ENCODE assay signal across 17 cellular contexts in the genomic region with DNA sequence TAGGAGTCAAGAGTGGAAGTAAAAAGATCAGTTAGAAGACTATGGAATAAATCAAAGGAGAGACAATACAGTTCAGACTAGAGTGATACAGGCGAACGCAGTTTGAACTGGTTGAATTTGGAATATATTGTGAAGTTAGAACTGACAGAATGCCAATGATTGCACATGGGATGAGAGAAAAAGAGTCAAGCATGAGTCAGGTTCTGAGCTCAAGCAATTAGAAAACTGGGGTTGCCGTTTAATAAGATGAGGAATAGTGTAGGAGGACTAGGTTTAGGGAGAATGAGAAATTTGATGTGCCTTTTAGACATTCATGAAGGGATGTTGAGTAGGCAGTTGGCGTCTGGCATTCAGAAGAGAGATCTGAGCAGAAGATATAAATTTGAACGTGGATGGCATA.
"Had no signal": no experiment of that assay in that cellular context is flagged by ENCODE, and none has a peak within 500 bp of the region (broad histone marks: within the 10 kb centered on the region; RNA-seq: fewer than 3 reads in every experiment).

No MANE protein-coding gene starts in this region.

- H3K36me3 Mint-ChIP-seq: activated naive CD4-positive, alpha-beta T cell treated with anti-CD3 and anti-CD28 coated beads, Interleukin-2, amount 50 U/mL, for 24 hours had no signal

- H3K27ac Mint-ChIP-seq: activated CD4-positive, alpha-beta T cell treated with anti-CD3 and anti-CD28 coated beads, Interleukin-2, amount 10 ng/mL, durations not matched to agents 7 days and 5 days; activated naive CD4-positive, alpha-beta T cell treated with anti-CD3 and anti-CD28 coated beads, Interleukin-2, amount 50 U/mL, for 24 hours; activated T-cell treated with anti-CD3 and anti-CD28 coated beads, Interleukin-2, amount 50 U/mL, for 24 hours; nephron progenitor cell had no signal

- H3K4me1 ChIP-seq: uterus had no signal

- FAIRE-seq: islet of Langerhans, TTC549 had no signal

- H3K4me1 Mint-ChIP-seq: activated naive CD4-positive, alpha-beta T cell treated with anti-CD3 and anti-CD28 coated beads, Interleukin-2, amount 50 U/mL, for 24 hours had no signal

- H3K4me3 ChIP-seq: body of pancreas, left ventricle myocardium inferior, stomach, thyroid gland, uterus had no signal

- H3K27me3 ChIP-seq: body of pancreas, foreskin keratinocyte, stomach, thyroid gland, uterus had no signal

- H3K36me3 ChIP-seq: thyroid gland, uterus had no signal

- DNase-seq: activated CD4-positive, alpha-beta T cell treated with anti-CD3 and anti-CD28 coated beads, Interleukin-2, amount 10 ng/mL, durations not matched to agents 7 days and 5 days; activated CD4-positive, CD25-positive, alpha-beta regulatory T cell; activated effector memory CD4-positive, alpha-beta T cell treated with Interleukin-2 at 50 U/mL for 16 hours; activated T-cell treated with anti-CD3 and anti-CD28 coated beads, Interleukin-2, amount 50 U/mL, for 24 hours; body of pancreas; effector memory CD4-positive, alpha-beta T cell; foreskin keratinocyte; left ventricle myocardium inferior; nephron progenitor cell; stimulated activated CD4-positive, alpha-beta T cell treated with anti-CD3 and anti-CD28 coated beads, Interleukin-4, amount 100 ng/mL, for 24 hours; stomach; T-helper 2 cell; thyroid gland; uterus had no signal

- H3K9me3 Mint-ChIP-seq: activated CD4-positive, alpha-beta T cell treated with anti-CD3 and anti-CD28 coated beads, Interleukin-2, amount 10 ng/mL, durations not matched to agents 7 days and 5 days; activated naive CD4-positive, alpha-beta T cell treated with anti-CD3 and anti-CD28 coated beads, Interleukin-2, amount 50 U/mL, for 24 hours; activated T-cell treated with anti-CD3 and anti-CD28 coated beads, Interleukin-2, amount 50 U/mL, for 24 hours; nephron progenitor cell had no signal

- H3K4me3 Mint-ChIP-seq: activated CD4-positive, alpha-beta T cell treated with anti-CD3 and anti-CD28 coated beads, Interleukin-2, amount 10 ng/mL, durations not matched to agents 7 days and 5 days; activated naive CD4-positive, alpha-beta T cell treated with anti-CD3 and anti-CD28 coated beads, Interleukin-2, amount 50 U/mL, for 24 hours; activated T-cell treated with anti-CD3 and anti-CD28 coated beads, Interleukin-2, amount 50 U/mL, for 24 hours; nephron progenitor cell had no signal

- H3K27ac ChIP-seq: body of pancreas, foreskin keratinocyte, left ventricle myocardium inferior, stomach, thyroid gland, uterus had no signal

- H3K9me3 ChIP-seq: body of pancreas, left ventricle myocardium inferior, stomach, thyroid gland, uterus had no signal

- ATAC-seq: body of pancreas, foreskin keratinocyte had no signal
